In the genomic region with DNA sequence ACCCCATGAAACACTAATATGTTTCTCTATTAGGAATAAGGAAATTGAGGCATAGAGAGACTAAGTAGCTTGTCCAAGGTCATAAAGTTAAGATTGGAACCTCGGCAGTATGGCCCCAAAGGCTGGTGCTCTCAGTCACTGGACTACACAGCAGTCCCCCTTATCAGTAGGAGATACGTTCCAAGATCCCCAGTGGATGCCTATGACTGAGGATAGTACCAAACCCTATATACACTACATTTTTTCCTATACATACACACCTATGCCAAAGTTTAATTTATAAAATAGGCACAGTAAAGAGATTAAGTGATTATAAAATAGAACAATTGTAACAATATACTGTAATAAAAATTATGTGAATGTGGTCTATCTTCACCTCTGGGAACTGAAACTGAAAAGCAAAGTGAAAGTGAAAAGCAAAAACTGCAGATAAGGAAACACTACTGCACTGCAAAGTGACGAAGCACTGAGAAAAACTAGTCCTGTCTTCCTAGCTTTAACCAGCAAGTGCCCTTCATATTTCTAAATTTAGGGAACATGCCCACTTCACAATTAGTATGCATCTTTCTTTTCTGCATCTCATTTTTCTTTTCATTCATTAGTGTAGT, we compare ENCODE assay signal across 8 cellular contexts.
A peak's percentile ranks its signal among the peaks of the same experiment; 100 is the strongest.
DNase-seq lines count a peak whose midpoint lies in the region; ATAC-seq and TF ChIP-seq lines count a peak whose summit lies in the region.

No MANE protein-coding gene starts in this region.

- peak overlapping the region; percentile 54 to 84 (median 75) for H3K27ac Mint-ChIP-seq in CD14-positive monocyte
- peak overlapping the region; percentile 50 to 83 for H3K27ac Mint-ChIP-seq in T-cell

- peak overlapping the region in 1 of 2 donors; percentile 17 for H3K4me3 ChIP-seq in left lung
- no peak overlapping the region for H3K4me3 ChIP-seq in MG63

- H3K4me1 ChIP-seq in left lung: peaks cover 0 to 13% of the 10 kb centered on the region in 2 donors

- POLR2A ChIA-PET in T-cell (lab: Charles Lee): interaction anchor here in 1 of 2 donors (0.7 kb wide), 1 partner anchor 7 kb away, joined by 3 read pairs; no protein-coding TSS in a partner anchor

- peaks cover 0 to 14% of the 10 kb centered on the region in 2 donors for H3K27me3 ChIP-seq in left lung
- H3K27me3 ChIP-seq in MG63: no peaks in the 10 kb centered on the region

- peak overlapping the region in 1 of 2 donors; percentile 46 for H3K27ac ChIP-seq in left lung

- DNase-seq in CD14-positive monocyte (ENCODE audit: low spot score) (no peak), T-cell (no peak), left lung (no peak), AG08396 (ENCODE audit: low spot score) (no peak), retina (no peak), activated gamma-delta T cell treated with Interleukin-2 at 50 U/mL for 16 hours (no peak), MG63 (no peak)

- peak overlapping the region; percentile 50 to 67 for H3K4me3 Mint-ChIP-seq in CD14-positive monocyte
- peak overlapping the region; percentile 63 to 69 (median 66) for H3K4me3 Mint-ChIP-seq in T-cell

- H3K27me3 Mint-ChIP-seq in CD14-positive monocyte (ENCODE audit: low read depth in 3 of 3) (no peaks in the 10 kb centered on the region), T-cell (no peaks in the 10 kb centered on the region)

- CTCF ChIA-PET in T-cell (lab: Charles Lee): no interaction called here

- intact Hi-C loops in CD14-positive monocyte (cut with micrococcal nuclease): loop anchor here in 1 of 2 donors (10.0 kb wide), 1 partner anchor 104 kb away; a partner anchor contains a TSS
- intact Hi-C loops in left lung (cut with DNase I): no loop called here

- H3K9me3 ChIP-seq in left lung (no peaks in the 10 kb centered on the region), MG63 (no peaks in the 10 kb centered on the region)

- no peak for TF ChIP-seq CTCF in CD14-positive monocyte (IDR thresholded peaks at IDR 0.05)
- TF ChIP-seq CTCF in left lung (IDR thresholded peaks at IDR 0.05): no peak

- H3K36me3 Mint-ChIP-seq in CD14-positive monocyte (peaks cover 11 to 17% of the 10 kb centered on the region in 2 donors), T-cell (peaks cover 13% of the 10 kb centered on the region)

- ATAC-seq in GM21447 (IDR thresholded peaks at IDR 0.05; ENCODE audit: unreplicated experiment) (peak; percentile 25), T-cell (replicated peaks in 1 of 4) (peak; percentile 61 to 78 (median 70)), left lung (peak; percentile 77)

- H3K9me3 Mint-ChIP-seq in CD14-positive monocyte (peaks cover 0 to 8% (median 5%) of the 10 kb centered on the region in 7 donors), T-cell (no peaks in the 10 kb centered on the region)

- H3K4me1 Mint-ChIP-seq in CD14-positive monocyte (peaks cover 46% of the 10 kb centered on the region), T-cell (peaks cover 24 to 36% (median 36%) of the 10 kb centered on the region in 3 donors)

- H3K36me3 ChIP-seq in left lung (peaks cover 0 to 10% of the 10 kb centered on the region in 2 donors), MG63 (peaks cover 20% of the 10 kb centered on the region)

Comparison
In these comparisons a context has a peak if more than half of its experiments do, and no peak if none do; other contexts are left out.
1. ATAC-seq: peak in every context shown above with its lines; median percentile 77 in left lung; 70 in T-cell; 25 in GM21447.